Comparison of ENCODE assay signal across 21 cellular contexts in genomic region chr13:108551674-108552073, GRCh38.
A peak's percentile ranks its signal among the peaks of the same experiment; 100 is the strongest.
DNase-seq lines count a peak whose midpoint lies in the region; ATAC-seq and TF ChIP-seq lines count a peak whose summit lies in the region.
"Had no signal": no experiment of that assay in that cellular context is flagged by ENCODE, and none has a peak within 500 bp of the region (broad histone marks: within the 10 kb centered on the region; RNA-seq: fewer than 3 reads in every experiment).

No MANE protein-coding gene starts in this region.

- H3K4me3 ChIP-seq in choroid plexus epithelial cell (ENCODE audit: low read depth, low read length): no peak overlapping the region
- H3K4me3 ChIP-seq in GM23338: no peak overlapping the region
- H3K4me3 ChIP-seq: HAP-1 had no signal

- H3K4me2 ChIP-seq in GM23338: no peak overlapping the region
- H3K4me2 ChIP-seq: SK-N-SH had no signal

- no peaks in the 10 kb centered on the region for H3K79me2 ChIP-seq in GM23338 (replicated peaks; ENCODE audit: insufficient read depth)

- no peak overlapping the region for H2AFZ ChIP-seq in GM23338

- H3K4me1 ChIP-seq in GM23338 (ENCODE audit: insufficient read depth): no peaks in the 10 kb centered on the region
- H3K4me1 ChIP-seq: HAP-1 had no signal

- no peak overlapping the region for H3K4me3 Mint-ChIP-seq in glutamatergic neuron (ENCODE audit: unreplicated experiment)
- no peak overlapping the region for H3K4me3 Mint-ChIP-seq in GM23338
- H3K4me3 Mint-ChIP-seq: CD4-positive, alpha-beta memory T cell had no signal

- ATAC-seq in HG03439 (IDR thresholded peaks at IDR 0.05; ENCODE audit: unreplicated experiment): no peak
- ATAC-seq in left cardiac atrium: no peak
- ATAC-seq in GM23338: no peak
- ATAC-seq: PC-3 had no signal

- H3K36me3 ChIP-seq in GM23338 (ENCODE audit: insufficient read depth): no peaks in the 10 kb centered on the region
- H3K36me3 ChIP-seq: HAP-1 had no signal

- H3K27me3 Mint-ChIP-seq in glutamatergic neuron (ENCODE audit: unreplicated experiment): peaks cover 8% of the 10 kb centered on the region
- H3K27me3 Mint-ChIP-seq in GM23338 (ENCODE audit: insufficient read depth, low read depth, poor library complexity): no peaks in the 10 kb centered on the region

- no peaks in the 10 kb centered on the region for H4K20me1 ChIP-seq in GM23338 (replicated peaks; ENCODE audit: insufficient read depth)

- H3K27ac ChIP-seq in GM23338 (ENCODE audit: low read depth): no peak overlapping the region

- H3K9me2 ChIP-seq in GM23338 (ENCODE audit: insufficient read depth): no peaks in the 10 kb centered on the region
- H3K9me2 ChIP-seq: SK-N-SH had no signal

- H3K27ac Mint-ChIP-seq in glutamatergic neuron (ENCODE audit: unreplicated experiment): peak overlapping the region; percentile 95
- no peak overlapping the region for H3K27ac Mint-ChIP-seq in GM23338
- H3K27ac Mint-ChIP-seq: CD4-positive, alpha-beta memory T cell had no signal

- peaks cover 24% of the 10 kb centered on the region for H3K4me1 Mint-ChIP-seq in glutamatergic neuron (ENCODE audit: low read depth, unreplicated experiment)
- no peaks in the 10 kb centered on the region for H3K4me1 Mint-ChIP-seq in GM23338

- H3K9me3 Mint-ChIP-seq in glutamatergic neuron (ENCODE audit: unreplicated experiment): peaks cover 14% of the 10 kb centered on the region
- H3K9me3 Mint-ChIP-seq in GM23338: peaks cover under 1% of the 10 kb centered on the region; the same call in 1 of the 3 replicates

- no peaks in the 10 kb centered on the region for H3K27me3 ChIP-seq in GM23338 (ENCODE audit: insufficient read depth)

- no peak for TF ChIP-seq CTCF in choroid plexus epithelial cell (conservative IDR thresholded peaks at IDR 0.05; ENCODE audit: low read depth, low read length)
- TF ChIP-seq CTCF in glutamatergic neuron (IDR thresholded peaks at IDR 0.05; ENCODE audit: partially characterized antibody, unreplicated experiment): no peak
- no peak for TF ChIP-seq CTCF in GM23338 (conservative IDR thresholded peaks at IDR 0.05; ENCODE audit: low read depth in 2 of 2)

- intact Hi-C loops in left cardiac atrium (cut with DNase I): no loop called here

- no peaks in the 10 kb centered on the region for H3F3A ChIP-seq in GM23338 (replicated peaks; ENCODE audit: low read depth)

- H3K36me3 Mint-ChIP-seq in glutamatergic neuron (ENCODE audit: unreplicated experiment) (peaks cover 17% of the 10 kb centered on the region), GM23338 (ENCODE audit: low read depth) (no peaks in the 10 kb centered on the region)

- peak; percentile 51 for DNase-seq in amniotic epithelial cell (ENCODE audit: low read depth)
- DNase-seq in choroid plexus epithelial cell (ENCODE audit: low read depth): peak; percentile 23
- no peak for DNase-seq in glutamatergic neuron
- no peak for DNase-seq in NCI-H82 treated with DMSO at 0.1 percent for 48 hours (lab: John Stamatoyannopoulos, UW; ENCODE audit: unreplicated experiment)
- no peak for DNase-seq in left cardiac atrium
- DNase-seq in GM23338 (ENCODE audit: low spot score): no peak
- DNase-seq: C1 segment of cervical spinal cord; CD4-positive, alpha-beta memory T cell; COR-L47; DMS53; IMR-90; KG1; MM.1S; NCI-H1694; NCI-H2081; NCI-H2227 treated with DMSO at 0.1 percent for 48 hours; NCI-H510A; PC-3; SK-N-SH had no signal

TF ChIP-seq in GM23338, 12 proteins besides CTCF, POLR2A, EP300 and RAD21:
- TF ChIP-seq ZNF331 (CRISPR knock-in tag; IDR thresholded peaks at IDR 0.05; ENCODE audit: low read depth): no peak
- TF ChIP-seq EZH2phosphoT487 (IDR thresholded peaks at IDR 0.05; ENCODE audit: unreplicated experiment): no peak
- TF ChIP-seq POLR2AphosphoS5 (IDR thresholded peaks at IDR 0.05; ENCODE audit: low read depth): no peak
- no peak for TF ChIP-seq STAT1 (IDR thresholded peaks at IDR 0.05; ENCODE audit: unreplicated experiment)
- no peak for TF ChIP-seq CREB1 (CRISPR knock-in tag; IDR thresholded peaks at IDR 0.05; ENCODE audit: low read depth)

Comparison
In these comparisons a context has a peak if more than half of its experiments do, and no peak if none do; other contexts are left out.
1. DNase-seq: peak in amniotic epithelial cell (single experiment) and choroid plexus epithelial cell (single experiment); none in glutamatergic neuron (single experiment), NCI-H82 treated with DMSO at 0.1 percent for 48 hours (single experiment), left cardiac atrium (single experiment) and GM23338 (single experiment).